ENCODE assay signal across 8 cellular contexts in genomic region chr16:69386596-69386995, GRCh38. TPM values are rescaled to one million over a fixed set of nuclear protein-coding genes. Genes with fewer than 3 reads are reported as not detected.
DNase-seq lines count a peak whose midpoint lies in the region; ATAC-seq and TF ChIP-seq lines count a peak whose summit lies in the region.

No MANE protein-coding gene starts in this region.

- no peaks in the 10 kb centered on the region for H3K9me3 Mint-ChIP-seq in activated naive CD4-positive, alpha-beta T cell treated with anti-CD3 and anti-CD28 coated beads, Interleukin-2, amount 50 U/mL, for 24 hours
- H3K9me3 Mint-ChIP-seq in activated naive CD4-positive, alpha-beta T cell treated with anti-CD3 and anti-CD28 coated beads, Interleukin-2, amount 50 U/mL, for 72 hours: no peaks in the 10 kb centered on the region

- DNase-seq in activated naive CD4-positive, alpha-beta T cell treated with anti-CD3 and anti-CD28 coated beads, Interleukin-2, amount 50 U/mL, for 72 hours (ENCODE audit: low spot score in 2 of 2): no peak
- no peak for DNase-seq in RWPE2 (ENCODE audit: low spot score)
- no peak for DNase-seq in esophagus muscularis mucosa (ENCODE audit: extremely low spot score)
- no peak for DNase-seq in testis
- DNase-seq in DMS114 treated with DMSO at 0.1 percent for 48 hours (lab: John Stamatoyannopoulos, UW; ENCODE audit: unreplicated experiment): no peak
- DNase-seq in SW480 (ENCODE audit: low spot score): no peak

- intact Hi-C loops in esophagus muscularis mucosa (cut with DNase I): no loop called here
- intact Hi-C loops in testis (cut with DNase I; ENCODE audit: low total_unique reads): no loop called here

- H3K36me3 Mint-ChIP-seq in activated naive CD4-positive, alpha-beta T cell treated with anti-CD3 and anti-CD28 coated beads, Interleukin-2, amount 50 U/mL, for 24 hours: peaks cover 15% of the 10 kb centered on the region
- peaks cover 28 to 36% of the 10 kb centered on the region in 2 donors for H3K36me3 Mint-ChIP-seq in activated naive CD4-positive, alpha-beta T cell treated with anti-CD3 and anti-CD28 coated beads, Interleukin-2, amount 50 U/mL, for 72 hours

- H3K27me3 ChIP-seq in RWPE2 (ENCODE audit: insufficient read depth, poor library complexity, severe bottlenecking) (no peaks in the 10 kb centered on the region), esophagus muscularis mucosa (no peaks in the 10 kb centered on the region), testis (no peaks in the 10 kb centered on the region)

- H3K4me3 Mint-ChIP-seq in activated naive CD4-positive, alpha-beta T cell treated with anti-CD3 and anti-CD28 coated beads, Interleukin-2, amount 50 U/mL, for 24 hours: peak overlapping the region; percentile 91

- TF ChIP-seq EP300 in esophagus muscularis mucosa (IDR thresholded peaks at IDR 0.05): no peak

- H3K27me3 Mint-ChIP-seq in activated naive CD4-positive, alpha-beta T cell treated with anti-CD3 and anti-CD28 coated beads, Interleukin-2, amount 50 U/mL, for 24 hours: no peaks in the 10 kb centered on the region

- H3K4me3 ChIP-seq in RWPE2 (ENCODE audit: severe bottlenecking): peak overlapping the region; percentile 86
- H3K4me3 ChIP-seq in esophagus muscularis mucosa: peak overlapping the region in 3 of 4 donors; percentile 81 to 86 (median 84)
- peak overlapping the region; percentile 76 to 98 for H3K4me3 ChIP-seq in testis

- H3K4me1 ChIP-seq in RWPE2 (ENCODE audit: insufficient read depth, poor library complexity, severe bottlenecking) (peaks cover 7% of the 10 kb centered on the region), esophagus muscularis mucosa (peaks cover 0 to 26% (median 19%) of the 10 kb centered on the region in 4 donors), testis (peaks cover 11% of the 10 kb centered on the region)

- H3K9me3 ChIP-seq in RWPE2 (ENCODE audit: severe bottlenecking) (no peaks in the 10 kb centered on the region), esophagus muscularis mucosa (no peaks in the 10 kb centered on the region), testis (no peaks in the 10 kb centered on the region)

- H3K36me3 ChIP-seq in RWPE2 (ENCODE audit: low read depth) (peaks cover 33% of the 10 kb centered on the region), esophagus muscularis mucosa (peaks cover 10 to 29% (median 18%) of the 10 kb centered on the region in 4 donors), testis (ENCODE audit: low read depth, missing control alignments) (no peaks in the 10 kb centered on the region)

- no peak overlapping the region for H3K27ac ChIP-seq in RWPE2 (ENCODE audit: poor library complexity, severe bottlenecking)
- H3K27ac ChIP-seq in esophagus muscularis mucosa (replicated peaks in 1 of 4): peak overlapping the region; percentile 89 to 97 (median 94)
- H3K27ac ChIP-seq in testis: no peak overlapping the region

- ATAC-seq in activated naive CD4-positive, alpha-beta T cell treated with anti-CD3 and anti-CD28 coated beads, Interleukin-2, amount 50 U/mL, for 72 hours: no peak
- ATAC-seq in RWPE2 (ENCODE audit: low read depth) (no peak), HG03439 (IDR thresholded peaks at IDR 0.05; ENCODE audit: unreplicated experiment) (no peak)

- no peak for TF ChIP-seq CTCF in RWPE2 (IDR thresholded peaks at IDR 0.05; ENCODE audit: poor library complexity, severe bottlenecking)
- TF ChIP-seq CTCF in esophagus muscularis mucosa (IDR thresholded peaks at IDR 0.05): no peak
- TF ChIP-seq CTCF in testis (IDR thresholded peaks at IDR 0.05): no peak

- WGBS in esophagus muscularis mucosa: 91% methylated on average over 1 of the region's 1 CpG
- 46 to 47% methylated on average over 1 of the region's 1 CpG for WGBS in testis, 2 donors

- TF ChIP-seq POLR2A in esophagus muscularis mucosa (IDR thresholded peaks at IDR 0.05; ENCODE audit: low read depth) (no peak), testis (IDR thresholded peaks at IDR 0.05) (no peak)

- peaks cover 28% of the 10 kb centered on the region for H3K4me1 Mint-ChIP-seq in activated naive CD4-positive, alpha-beta T cell treated with anti-CD3 and anti-CD28 coated beads, Interleukin-2, amount 50 U/mL, for 24 hours

- no peak overlapping the region for H3K27ac Mint-ChIP-seq in activated naive CD4-positive, alpha-beta T cell treated with anti-CD3 and anti-CD28 coated beads, Interleukin-2, amount 50 U/mL, for 24 hours
- H3K27ac Mint-ChIP-seq in activated naive CD4-positive, alpha-beta T cell treated with anti-CD3 and anti-CD28 coated beads, Interleukin-2, amount 50 U/mL, for 72 hours: peak overlapping the region in 1 of 2 donors; percentile 96

RNA-seq across cellular contexts. Expression of gene TERF2, which starts 0.8 kb away (rescaled TPM):
- total RNA-seq in activated naive CD4-positive, alpha-beta T cell treated with anti-CD3 and anti-CD28 coated beads, Interleukin-2, amount 50 U/mL, for 72 hours: 10 to 100 TPM; 45.7 to 48.0 TPM
- total RNA-seq in esophagus muscularis mucosa: 10 to 100 TPM; 15.9 to 28.0 (median 20.6) TPM
- 10 to 100 TPM; 35.2 to 36.0 TPM for total RNA-seq in testis
- polyA plus RNA-seq in testis (ENCODE audit: insufficient read depth, low read depth, low replicate concordance): 34.6 TPM

RNA-seq across cellular contexts. Expression of gene TMED6, which starts 35.0 kb away (rescaled TPM):
- total RNA-seq in activated naive CD4-positive, alpha-beta T cell treated with anti-CD3 and anti-CD28 coated beads, Interleukin-2, amount 50 U/mL, for 72 hours: 1 to 10 TPM in 1 of 2 donors, under 1 TPM in 1; 0.39 to 1.8 TPM
- not detected for total RNA-seq in esophagus muscularis mucosa
- total RNA-seq in testis: 1 to 10 TPM in 1 of 2 donors, not detected in 1; 1.4 TPM
- 1.6 TPM for polyA plus RNA-seq in testis (ENCODE audit: insufficient read depth, low read depth, low replicate concordance)

RNA-seq across cellular contexts. Expression of gene CYB5B, which starts 37.8 kb away (rescaled TPM):
- 100 to 1,000 TPM; 153 to 160 TPM for total RNA-seq in activated naive CD4-positive, alpha-beta T cell treated with anti-CD3 and anti-CD28 coated beads, Interleukin-2, amount 50 U/mL, for 72 hours
- total RNA-seq in esophagus muscularis mucosa (10 to 100 TPM; 26.7 to 31.2 (median 29.1) TPM), testis (10 to 100 TPM; 65.8 to 85.0 TPM)
- 91.9 TPM for polyA plus RNA-seq in testis (ENCODE audit: insufficient read depth, low read depth, low replicate concordance)

RNA-seq across cellular contexts. Expression of gene NIP7, which starts 47.0 kb away (rescaled TPM):
- 10 to 100 TPM; 35.8 to 44.7 TPM for total RNA-seq in activated naive CD4-positive, alpha-beta T cell treated with anti-CD3 and anti-CD28 coated beads, Interleukin-2, amount 50 U/mL, for 72 hours
- 10 to 100 TPM in 3 of 4 donors, 1 to 10 TPM in 1; 7.9 to 18.2 (median 11.3) TPM for total RNA-seq in esophagus muscularis mucosa
- 10 to 100 TPM; 16.2 to 17.2 TPM for total RNA-seq in testis
- 22.4 TPM for polyA plus RNA-seq in testis (ENCODE audit: insufficient read depth, low read depth, low replicate concordance)

RNA-seq across cellular contexts. Expression of gene COG8, which starts 47.2 kb away (rescaled TPM):
- 10 to 100 TPM; 26.9 to 28.2 TPM for total RNA-seq in activated naive CD4-positive, alpha-beta T cell treated with anti-CD3 and anti-CD28 coated beads, Interleukin-2, amount 50 U/mL, for 72 hours
- 10 to 100 TPM; 26.3 to 56.7 (median 46.0) TPM for total RNA-seq in esophagus muscularis mucosa
- 10 to 100 TPM; 90.8 to 96.6 TPM for total RNA-seq in testis
- polyA plus RNA-seq in testis (ENCODE audit: insufficient read depth, low read depth, low replicate concordance): 74.1 TPM

Comparison
In these comparisons a context has a peak if more than half of its experiments do, and no peak if none do; other contexts are left out.
1. H3K27ac ChIP-seq: peak in esophagus muscularis mucosa (4 of 4); none in RWPE2 (single experiment) and testis (0 of 2).
2. Peak in every context shown above with its lines, with median percentiles within 50 percentile points of each other: H3K4me3 ChIP-seq.